23 cellular contexts compared by ENCODE assay signal in genomic region chr11:116651757-116652237, GRCh38.
DNase-seq lines count a peak whose midpoint lies in the region; ATAC-seq, FAIRE-seq and TF ChIP-seq lines count a peak whose summit lies in the region.
"Had no signal": no experiment of that assay in that cellular context is flagged by ENCODE, and none has a peak within 500 bp of the region (broad histone marks: within the 10 kb centered on the region; RNA-seq: fewer than 3 reads in every experiment).

No MANE protein-coding gene starts in this region.

- 0 out of 2 replicates have a peak, but pooled peaks cover 3% of the 10 kb centered on the region for H3K9me2 ChIP-seq in GM23338 (ENCODE audit: insufficient read depth)

- H3K4me1 ChIP-seq in GM23338 (ENCODE audit: insufficient read depth) (peaks cover 13% of the 10 kb centered on the region), H9 (ENCODE audit: insufficient read depth, low read length) (no peaks in the 10 kb centered on the region; the same call in 1 of the 2 replicates), H1 (replicated peaks in 1 of 4; ENCODE audit: control insufficient read depth in 3 of 4, insufficient read depth in 4 of 4, low read length in 3 of 4) (peaks cover 0 to 7% (median 3%) of the 10 kb centered on the region in 4 experiments; a peak in 3 of 7 replicates), vagina (no peaks in the 10 kb centered on the region)
- H3K4me1 ChIP-seq: BE2C had no signal

- H3K27ac ChIP-seq in GM23338 (ENCODE audit: low read depth) (no peak overlapping the region), H9 (ENCODE audit: insufficient read length, low read depth, low read length) (no peak overlapping the region), H1 (ENCODE audit: low read depth, low read length) (no peak overlapping the region), vagina (no peak overlapping the region)
- H3K27ac ChIP-seq: HL-60 had no signal

- H3K79me2 ChIP-seq in GM23338 (replicated peaks; ENCODE audit: insufficient read depth) (no peaks in the 10 kb centered on the region), H9 (ENCODE audit: insufficient read depth, low read length) (no peaks in the 10 kb centered on the region), H1 (ENCODE audit: control insufficient read depth in 1 of 2, insufficient read depth in 2 of 2, low read length in 2 of 2) (no peaks in the 10 kb centered on the region)

- H4K8ac ChIP-seq in H9 (replicated peaks; ENCODE audit: insufficient read length, low read depth, low read length) (no peak overlapping the region), H1 (ENCODE audit: extremely low read depth, insufficient read depth, low read length) (no peak overlapping the region)

- H3K36me3 ChIP-seq in GM23338 (ENCODE audit: insufficient read depth) (no peaks in the 10 kb centered on the region), H1 (ENCODE audit: control insufficient read depth in 2 of 4, insufficient read depth in 4 of 4, low read length in 3 of 4) (no peaks in the 10 kb centered on the region), vagina (no peaks in the 10 kb centered on the region)
- H3K36me3 ChIP-seq: BE2C had no signal

- H3K4me3 Mint-ChIP-seq in GM23338: no peak overlapping the region
- H3K4me3 Mint-ChIP-seq in H9: no peak overlapping the region
- H3K4me3 Mint-ChIP-seq: CD4-positive, CD25-positive, alpha-beta regulatory T cell; CD8-positive, alpha-beta memory T cell had no signal

- H3K9me3 ChIP-seq in H9 (ENCODE audit: control insufficient read depth, low read depth, low read length) (peaks cover 6% of the 10 kb centered on the region), H1 (ENCODE audit: insufficient read depth in 2 of 2, low read depth in 1 of 2, low read length in 1 of 2) (0 out of 4 replicates have a peak, but pooled peaks cover 0 to 4% of the 10 kb centered on the region in 2 experiments), vagina (no peaks in the 10 kb centered on the region)
- H3K9me3 ChIP-seq: BE2C had no signal

- H3K56ac ChIP-seq in H9 (ENCODE audit: insufficient read length, low read depth, low read length): no peak overlapping the region
- H3K56ac ChIP-seq in H1 (replicated peaks; ENCODE audit: insufficient read length, low read depth, low read length): no peak overlapping the region

- H2BK15ac ChIP-seq in H9 (ENCODE audit: low read depth, low read length) (no peak overlapping the region), H1 (ENCODE audit: low read length) (no peak overlapping the region)

- no peaks in the 10 kb centered on the region for H3F3A ChIP-seq in GM23338 (replicated peaks; ENCODE audit: low read depth)

- H2AK5ac ChIP-seq in H9 (ENCODE audit: insufficient read length, low read length) (no peak overlapping the region), H1 (ENCODE audit: low read depth, low read length) (peak overlapping the region; percentile 86; the same call in 1 of the 2 replicates)

- H3K27ac Mint-ChIP-seq in GM23338 (no peak overlapping the region), H9 (no peak overlapping the region)

- H3K4me1 Mint-ChIP-seq in GM23338 (peaks cover 25% of the 10 kb centered on the region), H9 (peaks cover 13 to 24% of the 10 kb centered on the region in 2 experiments)
- H3K4me1 Mint-ChIP-seq: CD4-positive, CD25-positive, alpha-beta regulatory T cell had no signal

- H3K9ac ChIP-seq in H9 (ENCODE audit: extremely low read depth, insufficient read length, low read length) (no peak overlapping the region), H1 (replicated peaks in 1 of 4; ENCODE audit: extremely low read depth in 1 of 4, low read depth in 3 of 4, low read length in 3 of 4) (no peak overlapping the region)

- H3K27me3 ChIP-seq in GM23338 (ENCODE audit: insufficient read depth) (no peaks in the 10 kb centered on the region), H9 (ENCODE audit: insufficient read depth, low read length) (no peaks in the 10 kb centered on the region), H1 (replicated peaks in 1 of 4; ENCODE audit: control insufficient read depth in 3 of 4, extremely low read depth in 1 of 4, insufficient read depth in 3 of 4, low read length in 3 of 4) (no peaks in the 10 kb centered on the region), vagina (no peaks in the 10 kb centered on the region)
- H3K27me3 ChIP-seq: BE2C had no signal

- POLR2A ChIA-PET in H1 (lab: Charles Lee; ENCODE audit: partially characterized antibody): interaction anchor here (0.6 to 0.7 kb wide), 3 partner anchors 20 to 38 kb away, joined by 3 read pairs; no protein-coding TSS in a partner anchor

- H3K18ac ChIP-seq in H9 (ENCODE audit: insufficient read length, low read depth, low read length) (no peak overlapping the region), H1 (ENCODE audit: extremely low read depth, low read length) (no peak overlapping the region)

- H4K91ac ChIP-seq in H9 (ENCODE audit: insufficient read length, low read depth, low read length) (no peak overlapping the region), H1 (replicated peaks; ENCODE audit: insufficient read length, low read length) (no peak overlapping the region)

- H2BK120ac ChIP-seq in H9 (ENCODE audit: low read depth, low read length, poor library complexity, severe bottlenecking): no peak overlapping the region
- H2BK120ac ChIP-seq in H1 (replicated peaks; ENCODE audit: low read depth, low read length): no peak overlapping the region

- H2AFZ ChIP-seq in GM23338 (no peak overlapping the region), H9 (ENCODE audit: low read length) (no peak overlapping the region), H1 (ENCODE audit: low read length) (no peak overlapping the region)

- ATAC-seq in GM23338 (peak; percentile 63), HG03521 (IDR thresholded peaks at IDR 0.05; ENCODE audit: unreplicated experiment) (no peak)

- H3K23me2 ChIP-seq in H9 (ENCODE audit: insufficient read length, low read depth, low read length, poor library complexity, severe bottlenecking) (no peaks in the 10 kb centered on the region), H1 (ENCODE audit: low read depth, low read length) (peaks cover 1% of the 10 kb centered on the region; the same call in 1 of the 2 replicates)

- H3K14ac ChIP-seq in H9 (ENCODE audit: insufficient read depth, low read length) (no peak overlapping the region), H1 (ENCODE audit: insufficient read length) (no peak overlapping the region)

- TF ChIP-seq POLR2A in H1 (IDR thresholded peaks at IDR 0.05; ENCODE audit: control extremely low read depth in 1 of 2, low read depth in 2 of 2, low read length in 2 of 2): no peak
- TF ChIP-seq POLR2A in vagina (IDR thresholded peaks at IDR 0.05): no peak

- H2BK20ac ChIP-seq in H9 (ENCODE audit: low read depth, low read length, poor library complexity, severe bottlenecking) (no peak overlapping the region), H1 (ENCODE audit: low read length) (no peak overlapping the region)

- H3K79me1 ChIP-seq in H9 (ENCODE audit: insufficient read depth, low read depth, low read length, poor library complexity, severe bottlenecking) (no peaks in the 10 kb centered on the region), H1 (ENCODE audit: low read depth, low read length) (no peaks in the 10 kb centered on the region)

- H2BK12ac ChIP-seq in H9 (ENCODE audit: insufficient read length, low read depth, low read length) (no peak overlapping the region), H1 (ENCODE audit: low read depth, low read length) (peak overlapping the region; percentile 43; the same call in 1 of the 2 replicates)

- no CpG with 5 or more reads among the region's 5 CpGs for WGBS in H9 (ENCODE audit: extremely low coverage, insufficient read length, low lambda C conversion rate)
- 71% methylated on average over 4 of the region's 5 CpGs; no CpG with 5 or more reads in 1 of the 2 experiments for WGBS in H1 (ENCODE audit: extremely low coverage in 1 of 2, insufficient coverage in 1 of 2, insufficient read length in 1 of 2, insufficient replicate concordance in 2 of 2, low coverage in 1 of 2, low lambda C conversion rate in 2 of 2, missing lambda C conversion rate in 1 of 2), 2 experiments

- TF ChIP-seq RAD21 in H1 (IDR thresholded peaks at IDR 0.05 in 1 of 2, conservative IDR thresholded peaks at IDR 0.05 in 1 of 2; ENCODE audit: low read depth in 2 of 2, low read length in 2 of 2): no peak

- H3K4me3 ChIP-seq in GM23338: no peak overlapping the region
- H3K4me3 ChIP-seq in H1 (ENCODE audit: extremely low read depth in 1 of 4, insufficient read depth in 2 of 4, low read depth in 3 of 4, low read length in 4 of 4): no peak overlapping the region
- H3K4me3 ChIP-seq in vagina: no peak overlapping the region
- H3K4me3 ChIP-seq: K562 had no signal

- H3K9me3 Mint-ChIP-seq in GM23338 (peaks cover 11% of the 10 kb centered on the region; the same call in 2 of the 3 replicates), H9 (peaks cover 6 to 8% of the 10 kb centered on the region in 2 experiments; a peak in 4 of 5 replicates)

- no peak overlapping the region for H2BK5ac ChIP-seq in H9 (ENCODE audit: insufficient read length, low read length)
- peak overlapping the region; percentile 44; the same call in 1 of the 2 replicates for H2BK5ac ChIP-seq in H1 (ENCODE audit: low read depth, low read length)

- CTCF ChIA-PET in H1 (lab: Charles Lee; ENCODE audit: partially characterized antibody): interaction anchor here (0.7 to 6.4 kb wide), 11 partner anchors 10 to 370 kb away, joined by 3 to 41 read pairs (median 3); no protein-coding TSS in a partner anchor

- peaks cover 16% of the 10 kb centered on the region for H3K36me3 Mint-ChIP-seq in GM23338 (ENCODE audit: low read depth)
- H3K36me3 Mint-ChIP-seq in H9 (ENCODE audit: insufficient read depth in 1 of 3, low read depth in 3 of 3): peaks cover 0 to 10% (median 0%) of the 10 kb centered on the region in 3 experiments; a peak in 2 of 7 replicates
- H3K36me3 Mint-ChIP-seq: CD4-positive, CD25-positive, alpha-beta regulatory T cell had no signal

- intact Hi-C loops in vagina (cut with DNase I): no loop called here

- H3T11ph ChIP-seq in H9 (ENCODE audit: low read length): no peak overlapping the region

- peak overlapping the region; percentile 55 for H3K4me2 ChIP-seq in GM23338
- no peak overlapping the region for H3K4me2 ChIP-seq in H9 (ENCODE audit: insufficient read depth, insufficient read length, low read length)
- H3K4me2 ChIP-seq in H1 (ENCODE audit: insufficient read depth in 1 of 2, low read depth in 2 of 2, low read length in 2 of 2): 0 out of 4 replicates have a peak overlapping the region, but pooled peaks of 1 of the 2 experiments have one; percentile 17

- DNase-seq in GM23338 (ENCODE audit: low spot score): no peak
- peak; percentile 29 for DNase-seq in H9
- no peak for DNase-seq in H1 (ENCODE audit: low read depth in 1 of 2, low spot score in 2 of 2)
- DNase-seq in vagina (ENCODE audit: extremely low spot score in 2 of 2): peak; percentile 56 to 64
- no peak for DNase-seq in GM10266 (ENCODE audit: extremely low spot score)
- DNase-seq in NCI-H1694 (lab: John Stamatoyannopoulos, UW): no peak
- DNase-seq: ACHN; BE2C; C1 segment of cervical spinal cord; CD4-positive, CD25-positive, alpha-beta regulatory T cell; CD8-positive, alpha-beta memory T cell; COR-L47; GOT3; HCEC 1CT; IMR-90 had no signal

- no peak for TF ChIP-seq EP300 in H1 (IDR thresholded peaks at IDR 0.05; ENCODE audit: borderline replicate concordance in 1 of 2, low read depth in 2 of 2, low read length in 2 of 2)

- H3K4ac ChIP-seq in H9 (ENCODE audit: low read depth, low read length) (no peak overlapping the region), H1 (replicated peaks; ENCODE audit: insufficient read length, low read depth, low read length) (no peak overlapping the region)

- no peak for FAIRE-seq in H1 (lab: Jason Lieb, UNC)
- FAIRE-seq: A204.1, D721Med, G401.6, GM12892, GM18507, K562 had no signal

- H4K20me1 ChIP-seq in GM23338 (replicated peaks; ENCODE audit: insufficient read depth): no peaks in the 10 kb centered on the region
- H4K20me1 ChIP-seq in H9 (ENCODE audit: control insufficient read depth, insufficient read depth, insufficient read length): no peaks in the 10 kb centered on the region
- no peaks in the 10 kb centered on the region for H4K20me1 ChIP-seq in H1 (replicated peaks in 1 of 2; ENCODE audit: control insufficient read depth in 1 of 2, insufficient read depth in 2 of 2, low read length in 2 of 2)

- H4K5ac ChIP-seq in H9 (ENCODE audit: insufficient read length, low read depth, low read length) (no peak overlapping the region), H1 (ENCODE audit: insufficient read length, low read depth, low read length) (no peak overlapping the region)

- H3K23ac ChIP-seq in H9 (ENCODE audit: insufficient read length, low read depth, low read length) (no peak overlapping the region), H1 (ENCODE audit: insufficient read length) (peak overlapping the region; percentile 9)

- TF ChIP-seq CTCF in GM23338 (conservative IDR thresholded peaks at IDR 0.05; ENCODE audit: low read depth in 2 of 2) (no peak), H9 (conservative IDR thresholded peaks at IDR 0.05) (no peak), H1 (IDR thresholded peaks at IDR 0.05; ENCODE audit: control extremely low read depth in 1 of 3, insufficient read depth in 1 of 3, low read depth in 1 of 3, low read length in 3 of 3) (no peak), vagina (IDR thresholded peaks at IDR 0.05) (no peak), GM10266 (IDR thresholded peaks at IDR 0.05; ENCODE audit: control insufficient read depth, insufficient read depth, low read depth, missing control alignments) (no peak)

- H3K27me3 Mint-ChIP-seq in GM23338 (ENCODE audit: insufficient read depth, low read depth, poor library complexity) (peaks cover 1% of the 10 kb centered on the region), H9 (ENCODE audit: low read depth) (peaks cover 18% of the 10 kb centered on the region)

Comparison
In these comparisons a context has a peak if more than half of its experiments do, and no peak if none do; other contexts are left out.
1. DNase-seq: peak in H9 (single experiment) and vagina (2 of 2); none in GM23338 (single experiment), H1 (0 of 2), GM10266 (single experiment) and NCI-H1694 (single experiment).